In the genomic region with DNA sequence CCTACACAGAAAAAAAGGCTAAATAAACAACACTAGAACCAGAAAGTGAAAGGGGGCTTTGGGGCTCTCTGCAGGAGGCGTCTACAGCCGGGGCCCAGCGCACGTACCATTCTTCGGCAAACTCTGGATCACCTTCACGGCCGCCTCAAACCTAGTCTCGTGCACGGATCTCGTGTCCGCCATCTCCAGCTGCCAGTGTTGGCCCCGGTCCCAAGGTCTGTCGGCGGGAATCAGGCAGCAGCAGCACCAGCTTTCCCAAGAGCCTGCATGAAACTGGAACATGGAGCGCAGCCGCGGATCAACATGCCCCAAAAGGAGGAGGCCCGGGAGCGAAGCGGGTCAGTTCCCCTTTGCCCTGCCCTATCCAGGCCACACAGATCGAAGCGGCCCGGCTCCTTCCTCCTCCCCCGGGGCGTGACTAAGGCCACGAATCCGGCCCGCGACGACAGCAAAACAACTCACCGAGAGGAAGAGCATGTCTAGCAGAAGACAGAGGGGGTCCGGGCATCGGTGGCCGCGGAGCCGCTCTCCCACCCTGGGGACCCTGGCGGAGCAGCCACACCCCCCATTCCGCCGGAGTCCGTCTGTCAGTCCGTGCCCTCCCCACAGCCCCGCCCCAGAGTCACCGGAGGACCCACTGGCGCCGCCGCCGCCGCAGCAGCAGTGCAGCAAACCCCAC, we compare ENCODE assay signal across 8 cellular contexts. TPM values are rescaled to one million over a fixed set of nuclear protein-coding genes. Genes with fewer than 3 reads are reported as not detected.
DNase-seq lines count a peak whose midpoint lies in the region; ATAC-seq and TF ChIP-seq lines count a peak whose summit lies in the region.

A gene with protein sequence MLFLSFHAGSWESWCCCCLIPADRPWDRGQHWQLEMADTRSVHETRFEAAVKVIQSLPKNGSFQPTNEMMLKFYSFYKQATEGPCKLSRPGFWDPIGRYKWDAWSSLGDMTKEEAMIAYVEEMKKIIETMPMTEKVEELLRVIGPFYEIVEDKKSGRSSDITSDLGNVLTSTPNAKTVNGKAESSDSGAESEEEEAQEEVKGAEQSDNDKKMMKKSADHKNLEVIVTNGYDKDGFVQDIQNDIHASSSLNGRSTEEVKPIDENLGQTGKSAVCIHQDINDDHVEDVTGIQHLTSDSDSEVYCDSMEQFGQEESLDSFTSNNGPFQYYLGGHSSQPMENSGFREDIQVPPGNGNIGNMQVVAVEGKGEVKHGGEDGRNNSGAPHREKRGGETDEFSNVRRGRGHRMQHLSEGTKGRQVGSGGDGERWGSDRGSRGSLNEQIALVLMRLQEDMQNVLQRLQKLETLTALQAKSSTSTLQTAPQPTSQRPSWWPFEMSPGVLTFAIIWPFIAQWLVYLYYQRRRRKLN (minus strand): TSS at position 586 of the 679 bp plus-strand sequence. CDS start 109 bp downstream, at position 477.

- H3K4me1 Mint-ChIP-seq in immature natural killer cell = peaks cover 66 to 67% of the 10 kb centered on the region in 2 donors

- H3K27me3 Mint-ChIP-seq in immature natural killer cell (ENCODE audit: low read depth in 3 of 3) = peaks cover 12 to 28% (median 21%) of the 10 kb centered on the region in 3 donors

- WGBS in smooth muscle cell (ENCODE audit: low lambda C conversion rate) = under 1% methylated on average over 42 of the region's 48 CpGs

- H3K4me3 ChIP-seq in ACC112 (ENCODE audit: low read depth, low read length) (peak within 1 kb of the TSS; percentile 94), smooth muscle cell (peak within 1 kb of the TSS; percentile 67)

- H4K20me1 ChIP-seq in smooth muscle cell (ENCODE audit: low read depth) = peaks cover 3% of the 10 kb centered on the region

- H3K36me3 ChIP-seq in ACC112 (ENCODE audit: insufficient read depth, low read length) (no peaks in the 10 kb centered on the region), smooth muscle cell (ENCODE audit: low read depth) (no peaks in the 10 kb centered on the region)

- H3K27ac ChIP-seq in ACC112 (ENCODE audit: low read depth, low read length) (peak within 1 kb of the TSS; percentile 81), caudate nucleus (ENCODE audit: low read depth, low read length) (peak within 1 kb of the TSS; percentile 98), smooth muscle cell (ENCODE audit: low read depth) (peak within 1 kb of the TSS; percentile 80)

- H3K36me3 Mint-ChIP-seq in immature natural killer cell = no peaks in the 10 kb centered on the region

- H3F3A ChIP-seq in smooth muscle cell (ENCODE audit: low read depth) = peaks cover 7% of the 10 kb centered on the region

- ATAC-seq in HG03064 (IDR thresholded peaks at IDR 0.05; ENCODE audit: low read depth, unreplicated experiment) = peak; percentile 44

- no peaks in the 10 kb centered on the region for H3K27me3 ChIP-seq in ACC112 (ENCODE audit: insufficient read depth, low read length)
- H3K27me3 ChIP-seq in smooth muscle cell (ENCODE audit: low read depth) = no peaks in the 10 kb centered on the region

- H3K9ac ChIP-seq in smooth muscle cell (ENCODE audit: low read depth) = peak within 1 kb of the TSS; percentile 53

- H3K4me1 ChIP-seq in ACC112 (ENCODE audit: control insufficient read depth, insufficient read depth, low read length, unreplicated experiment) (peaks cover 12% of the 10 kb centered on the region), smooth muscle cell (ENCODE audit: low read depth) (peaks cover 13% of the 10 kb centered on the region)

- H3K4me2 ChIP-seq in smooth muscle cell = peak within 1 kb of the TSS; percentile 92

- peak within 1 kb of the TSS; percentile 87 to 100 (median 98) for H3K4me3 Mint-ChIP-seq in immature natural killer cell

- TF ChIP-seq CTCF in smooth muscle cell (IDR thresholded peaks at IDR 0.05; ENCODE audit: borderline replicate concordance, insufficient read depth, poor library complexity, severe bottlenecking) = no peak

- TF ChIP-seq POLR2A in GM18526 (IDR thresholded peaks at IDR 0.05; ENCODE audit: extremely low read depth, insufficient read length) = peak; percentile 30

- peak within 1 kb of the TSS; percentile 96 to 99 (median 98) for H3K27ac Mint-ChIP-seq in immature natural killer cell

- no peaks in the 10 kb centered on the region for H3K9me3 Mint-ChIP-seq in immature natural killer cell

- no peaks in the 10 kb centered on the region for H3K9me3 ChIP-seq in smooth muscle cell (replicated peaks; ENCODE audit: low read depth)

- H3K79me2 ChIP-seq in ACC112 (ENCODE audit: control insufficient read depth, insufficient read depth, low read length, unreplicated experiment) (peaks cover 28% of the 10 kb centered on the region), smooth muscle cell (ENCODE audit: low read depth) (peaks cover 26% of the 10 kb centered on the region)

- H2AFZ ChIP-seq in ACC112 (ENCODE audit: low read length, unreplicated experiment) = peak within 1 kb of the TSS; percentile 89
- H2AFZ ChIP-seq in smooth muscle cell (ENCODE audit: low read depth) = peak within 1 kb of the TSS; percentile 96

- peak; percentile 68 for DNase-seq in NCI-H2227 (lab: John Stamatoyannopoulos, UW; ENCODE audit: unreplicated experiment)
- peak; percentile 54 to 71 (median 65) for DNase-seq in activated CD4-positive, CD25-positive, alpha-beta regulatory T cell (lab: John Stamatoyannopoulos, UW)
- DNase-seq in caudate nucleus (lab: John Stamatoyannopoulos, UW) = peak in 59 of 61 donors; percentile 35 to 89 (median 74)
- peak; percentile 66 to 71 (median 69) for DNase-seq in immature natural killer cell
- peak; percentile 78 for DNase-seq in smooth muscle cell (lab: John Stamatoyannopoulos, UW; ENCODE audit: unreplicated experiment)

RNA-seq across cellular contexts. Expression of the gene that starts here (rescaled TPM):
- polyA plus RNA-seq in immature natural killer cell (10 to 100 TPM; 18.4 to 31.5 (median 24.8) TPM), smooth muscle cell (12.5 and 14.7 TPM in 2 replicates)
- 18.7 and 25.6 TPM in 2 replicates for total RNA-seq in smooth muscle cell

Comparison
In these comparisons a context has a peak if more than half of its experiments do, and no peak if none do; other contexts are left out.
1. Peak in every context shown above with its lines: DNase-seq, ATAC-seq, H3K4me3 ChIP-seq and H3K27ac ChIP-seq.